8 cellular contexts compared by ENCODE assay signal in genomic region chr6:13710552-13711383, GRCh38. TPM values are rescaled to one million over a fixed set of nuclear protein-coding genes. Genes with fewer than 3 reads are reported as not detected.
A peak's percentile ranks its signal among the peaks of the same experiment; 100 is the strongest.
DNase-seq lines count a peak whose midpoint lies in the region; ATAC-seq and TF ChIP-seq lines count a peak whose summit lies in the region.

No MANE protein-coding gene starts in this region.

- H3K9me3 Mint-ChIP-seq in activated naive CD4-positive, alpha-beta T cell treated with anti-CD3 and anti-CD28 coated beads, Interleukin-2, amount 10 ng/mL, durations not matched to agents 7 days and 5 days = no peaks in the 10 kb centered on the region
- peaks cover 4% of the 10 kb centered on the region for H3K9me3 Mint-ChIP-seq in glutamatergic neuron (ENCODE audit: unreplicated experiment)

- H3K4me1 ChIP-seq in OCI-LY3 (ENCODE audit: low read length) (peaks cover 28% of the 10 kb centered on the region), osteoblast (ENCODE audit: insufficient read depth, low read length) (peaks cover 26% of the 10 kb centered on the region)

- H3K27ac ChIP-seq in OCI-LY3 (ENCODE audit: low read length) (peak overlapping the region; percentile 84), osteoblast (ENCODE audit: low read depth, low read length) (peak overlapping the region; percentile 83)

- H3K79me2 ChIP-seq in OCI-LY3 (ENCODE audit: low read length) = peaks cover 47% of the 10 kb centered on the region
- peaks cover 52% of the 10 kb centered on the region for H3K79me2 ChIP-seq in osteoblast (ENCODE audit: insufficient read depth, low read length)

- peaks cover 21% of the 10 kb centered on the region for H4K20me1 ChIP-seq in OCI-LY3 (ENCODE audit: insufficient read depth, low read length)
- H4K20me1 ChIP-seq in osteoblast (ENCODE audit: insufficient read depth, low read length) = peaks cover 36% of the 10 kb centered on the region

- H3K4me2 ChIP-seq in OCI-LY3 (ENCODE audit: low read length) (peak overlapping the region; percentile 96), osteoblast (ENCODE audit: insufficient read depth, low read length) (peak overlapping the region; percentile 96)

- TF ChIP-seq CTCF in OCI-LY3 (IDR thresholded peaks at IDR 0.05; ENCODE audit: low read depth, low read length) (no peak), glutamatergic neuron (IDR thresholded peaks at IDR 0.05; ENCODE audit: partially characterized antibody, unreplicated experiment) (no peak), osteoblast (IDR thresholded peaks at IDR 0.05; ENCODE audit: extremely low read depth, low read depth, low read length) (no peak)

- peak overlapping the region; percentile 92 for H3K27ac Mint-ChIP-seq in activated naive CD4-positive, alpha-beta T cell treated with anti-CD3 and anti-CD28 coated beads, Interleukin-2, amount 10 ng/mL, durations not matched to agents 7 days and 5 days
- H3K27ac Mint-ChIP-seq in glutamatergic neuron (ENCODE audit: unreplicated experiment) = peak overlapping the region; percentile 90

- CTCF ChIA-PET in activated naive CD4-positive, alpha-beta T cell treated with anti-CD3 and anti-CD28 coated beads, Interleukin-2, amount 10 ng/mL, durations not matched to agents 7 days and 5 days (lab: Charles Lee) = interaction anchor here (1.1 to 3.4 kb wide), 4 partner anchors 12 to 95 kb away, joined by 3 to 20 read pairs (median 3); partner anchors contain the start of gene NOL7

- ATAC-seq in HG02970 (IDR thresholded peaks at IDR 0.05; ENCODE audit: low FRiP score, unreplicated experiment) = peak; percentile 22

- DNase-seq in NCI-H82 (lab: John Stamatoyannopoulos, UW) (peak; percentile 68), NCI-H82 treated with DMSO at 0.1 percent for 48 hours (lab: John Stamatoyannopoulos, UW; ENCODE audit: unreplicated experiment) (no peak), glutamatergic neuron (peak; percentile 69), osteoblast (ENCODE audit: insufficient read length, low spot score, missing footprints) (peak; percentile 82), GM19240 (ENCODE audit: insufficient read length, low spot score) (no peak)
- DNase-seq in activated naive CD4-positive, alpha-beta T cell treated with anti-CD3 and anti-CD28 coated beads, Interleukin-2, amount 10 ng/mL, durations not matched to agents 7 days and 5 days = peak; percentile 51

- peak overlapping the region; percentile 97 for H3K4me3 ChIP-seq in OCI-LY3 (ENCODE audit: low read length)
- peak overlapping the region; percentile 92 for H3K4me3 ChIP-seq in osteoblast (ENCODE audit: insufficient read depth, low read length)

- no peaks in the 10 kb centered on the region for H3K27me3 ChIP-seq in OCI-LY3 (ENCODE audit: low read depth, low read length)
- H3K27me3 ChIP-seq in osteoblast (ENCODE audit: insufficient read depth, low read length) = no peaks in the 10 kb centered on the region

- H3K9me3 ChIP-seq in OCI-LY3 (ENCODE audit: insufficient read depth, low read length) (no peaks in the 10 kb centered on the region), osteoblast (ENCODE audit: low read depth, low read length) (no peaks in the 10 kb centered on the region)

- H3K27me3 Mint-ChIP-seq in activated naive CD4-positive, alpha-beta T cell treated with anti-CD3 and anti-CD28 coated beads, Interleukin-2, amount 10 ng/mL, durations not matched to agents 7 days and 5 days = no peaks in the 10 kb centered on the region
- peaks cover 2% of the 10 kb centered on the region for H3K27me3 Mint-ChIP-seq in glutamatergic neuron (ENCODE audit: unreplicated experiment)

- peak overlapping the region; percentile 88 for H3K4me3 Mint-ChIP-seq in activated naive CD4-positive, alpha-beta T cell treated with anti-CD3 and anti-CD28 coated beads, Interleukin-2, amount 10 ng/mL, durations not matched to agents 7 days and 5 days
- H3K4me3 Mint-ChIP-seq in glutamatergic neuron (ENCODE audit: unreplicated experiment) = peak overlapping the region; percentile 97

- H3K4me1 Mint-ChIP-seq in activated naive CD4-positive, alpha-beta T cell treated with anti-CD3 and anti-CD28 coated beads, Interleukin-2, amount 10 ng/mL, durations not matched to agents 7 days and 5 days = peaks cover 44% of the 10 kb centered on the region
- peaks cover 16% of the 10 kb centered on the region for H3K4me1 Mint-ChIP-seq in glutamatergic neuron (ENCODE audit: low read depth, unreplicated experiment)

- H2AFZ ChIP-seq in OCI-LY3 (ENCODE audit: low read depth, low read length) = no peak overlapping the region
- peak overlapping the region; percentile 71 for H2AFZ ChIP-seq in osteoblast (ENCODE audit: low read length)

- peak overlapping the region; percentile 74 for H3K9ac ChIP-seq in OCI-LY3 (ENCODE audit: low read length)

- H3K36me3 ChIP-seq in OCI-LY3 (replicated peaks; ENCODE audit: low read depth, low read length) (no peaks in the 10 kb centered on the region), osteoblast (ENCODE audit: insufficient read depth, low read length) (no peaks in the 10 kb centered on the region)

- peaks cover 24% of the 10 kb centered on the region for H3K36me3 Mint-ChIP-seq in activated naive CD4-positive, alpha-beta T cell treated with anti-CD3 and anti-CD28 coated beads, Interleukin-2, amount 10 ng/mL, durations not matched to agents 7 days and 5 days
- peaks cover 4% of the 10 kb centered on the region for H3K36me3 Mint-ChIP-seq in glutamatergic neuron (ENCODE audit: unreplicated experiment)

RNA-seq across cellular contexts. Expression of gene RANBP9, which starts 0.9 kb away (rescaled TPM):
- total RNA-seq in glutamatergic neuron (ENCODE audit: unreplicated experiment) = 50.2 TPM
- total RNA-seq in osteoblast = 53.9 and 55.1 TPM in 2 replicates

Comparison
In these comparisons a context has a peak if more than half of its experiments do, and no peak if none do; other contexts are left out.
1. DNase-seq: peak in NCI-H82 (single experiment), activated naive CD4-positive, alpha-beta T cell treated with anti-CD3 and anti-CD28 coated beads, Interleukin-2, amount 10 ng/mL, durations not matched to agents 7 days and 5 days (single experiment), glutamatergic neuron (single experiment) and osteoblast (single experiment); none in NCI-H82 treated with DMSO at 0.1 percent for 48 hours (single experiment) and GM19240 (single experiment).